Comparison of ENCODE assay signal across 24 cellular contexts in the genomic region with DNA sequence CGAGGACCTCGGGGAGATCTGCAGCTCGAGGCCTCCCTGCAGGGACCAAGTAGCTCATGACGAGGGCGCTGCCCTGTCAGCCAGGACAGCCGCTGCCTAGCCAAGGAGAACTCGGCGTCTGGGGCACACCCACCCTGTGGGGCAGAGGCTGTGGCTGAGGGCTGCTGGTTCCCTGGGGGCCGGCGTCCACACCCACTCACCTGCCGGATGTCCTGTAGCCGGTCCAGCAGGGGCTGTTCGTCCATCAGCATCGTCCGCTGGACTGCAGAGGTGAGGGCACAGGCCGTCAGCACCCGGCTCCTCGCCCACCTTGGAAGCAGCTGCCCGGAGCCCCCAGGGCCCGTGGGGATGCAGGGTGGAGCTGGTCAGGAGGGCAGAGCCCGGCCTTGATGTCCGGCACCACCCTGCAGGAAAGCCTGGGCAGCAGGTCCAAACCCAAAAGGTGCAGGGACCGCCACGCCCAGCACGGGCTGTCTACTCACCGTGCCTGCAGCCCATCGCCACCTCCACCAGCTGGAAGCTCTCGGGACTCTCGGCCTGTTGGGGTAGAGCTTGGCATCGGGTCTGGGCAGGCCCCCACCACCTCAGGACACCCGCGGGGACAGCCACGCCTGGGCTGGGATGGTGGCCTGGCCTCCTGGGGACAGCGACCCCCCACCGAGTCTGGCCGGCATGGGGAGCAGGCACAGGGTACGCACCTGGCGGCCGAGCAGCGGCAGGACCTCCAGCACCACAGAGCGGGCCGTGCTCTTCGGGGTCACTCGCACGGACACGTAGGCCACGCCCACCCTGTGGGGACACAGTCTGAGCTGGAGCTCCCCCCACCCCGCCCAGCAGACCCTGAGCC. TPM values are rescaled to one million over a fixed set of nuclear protein-coding genes. Genes with fewer than 3 reads are reported as not detected.
"Had no signal": no experiment of that assay in that cellular context is flagged by ENCODE, and none has a peak within 500 bp of the region (broad histone marks: within the 10 kb centered on the region; RNA-seq: fewer than 3 reads in every experiment).

No MANE protein-coding gene starts in this region.

- H3K4me1 Mint-ChIP-seq: neural crest cell had no signal

- H3K4me3 Mint-ChIP-seq: dendritic cell treated with granulocyte-macrophage colony-stimulating factor and Interleukin-4, amounts not matched to agents 40 ng/mL and 50 ng/mL, for 4 days; effector memory CD8-positive, alpha-beta T cell; immature natural killer cell; neural crest cell; stimulated activated naive B cell treated with anti-CD40 and anti-IgM and Interleukin-4, amounts not matched to agents 10 μg/mL and 1 μg/mL and 100 μg/mL, for 72 hours; stimulated activated naive CD8-positive, alpha-beta T cell treated with anti-CD3 and anti-CD28 coated beads, Interleukin-15, amount 100 ng/mL, for 72 hours had no signal

- H3K27ac Mint-ChIP-seq: dendritic cell treated with granulocyte-macrophage colony-stimulating factor and Interleukin-4, amounts not matched to agents 40 ng/mL and 50 ng/mL, for 4 days; immature natural killer cell; naive thymus-derived CD4-positive, alpha-beta T cell; progenitor cell of endocrine pancreas; stimulated activated naive B cell treated with anti-CD40 and anti-IgM and Interleukin-4, amounts not matched to agents 10 μg/mL and 1 μg/mL and 100 μg/mL, for 72 hours; stimulated activated naive CD8-positive, alpha-beta T cell treated with anti-CD3 and anti-CD28 coated beads, Interleukin-15, amount 100 ng/mL, for 72 hours had no signal

- H3K4me3 ChIP-seq: esophagus muscularis mucosa, gastrocnemius medialis, pancreas, testis, tibial nerve, upper lobe of right lung had no signal

- H3K27me3 ChIP-seq: gastrocnemius medialis, pancreas, testis, tibial nerve, upper lobe of right lung had no signal

- DNase-seq: effector memory CD8-positive, alpha-beta T cell; gastrocnemius medialis; immature natural killer cell; left colon; mammary epithelial cell; naive thymus-derived CD4-positive, alpha-beta T cell; nucleus accumbens; stimulated activated CD4-positive, alpha-beta T cell treated with anti-CD3 and anti-CD28 coated beads, Interleukin-2, amount 100 ng/mL, for 24 hours; stimulated activated CD4-positive, alpha-beta T cell treated with anti-CD3 and anti-CD28 coated beads, Interleukin-4, amount 100 ng/mL, for 4 hours; stimulated activated naive B cell treated with anti-CD40 and anti-IgM and Interleukin-4, amounts not matched to agents 10 μg/mL and 1 μg/mL and 100 μg/mL, for 72 hours; stimulated activated naive CD8-positive, alpha-beta T cell treated with anti-CD3 and anti-CD28 coated beads, Interleukin-15, amount 100 ng/mL, for 72 hours; testis; upper lobe of right lung had no signal

- H3K36me3 Mint-ChIP-seq: immature natural killer cell had no signal

- FAIRE-seq: colon, keratinocyte, pancreas had no signal

- H3K9me3 Mint-ChIP-seq: dendritic cell treated with granulocyte-macrophage colony-stimulating factor and Interleukin-4, amounts not matched to agents 40 ng/mL and 50 ng/mL, for 4 days; effector memory CD8-positive, alpha-beta T cell; naive thymus-derived CD4-positive, alpha-beta T cell; neural crest cell; stimulated activated naive B cell treated with anti-CD40 and anti-IgM and Interleukin-4, amounts not matched to agents 10 μg/mL and 1 μg/mL and 100 μg/mL, for 72 hours; stimulated activated naive CD8-positive, alpha-beta T cell treated with anti-CD3 and anti-CD28 coated beads, Interleukin-15, amount 100 ng/mL, for 72 hours had no signal

- H3K27me3 Mint-ChIP-seq: effector memory CD8-positive, alpha-beta T cell; naive thymus-derived CD4-positive, alpha-beta T cell; stimulated activated naive B cell treated with anti-CD40 and anti-IgM and Interleukin-4, amounts not matched to agents 10 μg/mL and 1 μg/mL and 100 μg/mL, for 72 hours; stimulated activated naive CD8-positive, alpha-beta T cell treated with anti-CD3 and anti-CD28 coated beads, Interleukin-15, amount 100 ng/mL, for 72 hours had no signal

- H3K9me3 ChIP-seq: esophagus muscularis mucosa, gastrocnemius medialis, pancreas, testis, tibial nerve, upper lobe of right lung had no signal

- H3K4me1 ChIP-seq: testis had no signal

- ATAC-seq: effector memory CD8-positive, alpha-beta T cell; gastrocnemius medialis; left colon; naive thymus-derived CD4-positive, alpha-beta T cell; pancreas; sciatic nerve; stimulated activated naive B cell treated with anti-CD40 and anti-IgM and Interleukin-4, amounts not matched to agents 10 μg/mL and 1 μg/mL and 100 μg/mL, for 72 hours; upper lobe of right lung had no signal

- H3K27ac ChIP-seq: epithelial cell of prostate, esophagus muscularis mucosa, gastrocnemius medialis, pancreas, testis, tibial nerve, upper lobe of right lung had no signal

RNA-seq across cellular contexts. Expression of a gene that starts 26.7 kb away (rescaled TPM):
- total RNA-seq: mammary epithelial cell, skeletal muscle tissue had no signal
- polyA plus RNA-seq: keratinocyte, mammary epithelial cell had no signal
